ENCODE assay signal across 1 cellular context in the genomic region with DNA sequence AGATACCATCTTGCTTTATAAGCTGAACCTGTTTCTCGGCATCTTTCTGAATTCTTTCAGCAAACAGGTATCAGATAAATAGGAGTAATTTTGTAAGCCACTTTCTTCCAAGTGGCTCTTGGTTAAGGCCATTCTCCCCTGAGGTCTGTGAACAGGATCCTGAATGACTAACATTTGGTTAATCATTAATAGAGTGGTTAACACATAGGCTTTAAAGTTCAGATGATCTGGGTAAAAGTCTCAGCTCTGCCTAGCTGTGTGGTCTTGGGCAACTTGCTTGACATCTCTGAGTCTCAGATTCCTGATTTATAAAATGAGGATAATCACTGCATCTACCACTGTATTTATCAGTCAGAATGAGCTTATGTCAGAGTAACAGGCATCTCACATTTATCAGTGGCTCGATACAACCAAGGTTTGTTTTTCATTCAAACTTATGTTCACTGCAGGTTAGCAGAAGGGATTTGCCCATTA.
TF ChIP-seq lines count a peak whose summit lies in the region.

No MANE protein-coding gene starts in this region.

TF ChIP-seq in HepG2, 621 proteins besides CTCF, POLR2A, EP300 and RAD21 (continued from another document):
- TF ChIP-seq, protein P1, sequence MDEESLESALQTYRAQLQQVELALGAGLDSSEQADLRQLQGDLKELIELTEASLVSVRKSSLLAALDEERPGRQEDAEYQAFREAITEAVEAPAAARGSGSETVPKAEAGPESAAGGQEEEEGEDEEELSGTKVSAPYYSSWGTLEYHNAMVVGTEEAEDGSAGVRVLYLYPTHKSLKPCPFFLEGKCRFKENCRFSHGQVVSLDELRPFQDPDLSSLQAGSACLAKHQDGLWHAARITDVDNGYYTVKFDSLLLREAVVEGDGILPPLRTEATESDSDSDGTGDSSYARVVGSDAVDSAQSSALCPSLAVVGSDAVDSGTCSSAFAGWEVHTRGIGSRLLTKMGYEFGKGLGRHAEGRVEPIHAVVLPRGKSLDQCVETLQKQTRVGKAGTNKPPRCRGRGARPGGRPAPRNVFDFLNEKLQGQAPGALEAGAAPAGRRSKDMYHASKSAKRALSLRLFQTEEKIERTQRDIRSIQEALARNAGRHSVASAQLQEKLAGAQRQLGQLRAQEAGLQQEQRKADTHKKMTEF (CRISPR knock-in tag; IDR thresholded peaks at IDR 0.05) = peak; percentile 47
- peak; percentile 83; the same call in 1 of the 2 replicates for TF ChIP-seq HNRNPUL1 (IDR thresholded peaks at IDR 0.05; ENCODE audit: low read depth, low read length)
- no peak for TF ChIP-seq REL (CRISPR knock-in tag; conservative IDR thresholded peaks at IDR 0.05)
- peak; percentile 19; the same call in 1 of the 2 replicates for TF ChIP-seq ZNF331 (CRISPR knock-in tag; IDR thresholded peaks at IDR 0.05)
- TF ChIP-seq, protein P2, sequence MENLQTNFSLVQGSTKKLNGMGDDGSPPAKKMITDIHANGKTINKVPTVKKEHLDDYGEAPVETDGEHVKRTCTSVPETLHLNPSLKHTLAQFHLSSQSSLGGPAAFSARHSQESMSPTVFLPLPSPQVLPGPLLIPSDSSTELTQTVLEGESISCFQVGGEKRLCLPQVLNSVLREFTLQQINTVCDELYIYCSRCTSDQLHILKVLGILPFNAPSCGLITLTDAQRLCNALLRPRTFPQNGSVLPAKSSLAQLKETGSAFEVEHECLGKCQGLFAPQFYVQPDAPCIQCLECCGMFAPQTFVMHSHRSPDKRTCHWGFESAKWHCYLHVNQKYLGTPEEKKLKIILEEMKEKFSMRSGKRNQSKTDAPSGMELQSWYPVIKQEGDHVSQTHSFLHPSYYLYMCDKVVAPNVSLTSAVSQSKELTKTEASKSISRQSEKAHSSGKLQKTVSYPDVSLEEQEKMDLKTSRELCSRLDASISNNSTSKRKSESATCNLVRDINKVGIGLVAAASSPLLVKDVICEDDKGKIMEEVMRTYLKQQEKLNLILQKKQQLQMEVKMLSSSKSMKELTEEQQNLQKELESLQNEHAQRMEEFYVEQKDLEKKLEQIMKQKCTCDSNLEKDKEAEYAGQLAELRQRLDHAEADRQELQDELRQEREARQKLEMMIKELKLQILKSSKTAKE (CRISPR knock-in tag; IDR thresholded peaks at IDR 0.05; ENCODE audit: borderline replicate concordance) = 0 out of 2 replicates have a peak, but pooled peaks have one; percentile 29
- TF ChIP-seq ZNF589 (CRISPR knock-in tag; conservative IDR thresholded peaks at IDR 0.05) = no peak
- TF ChIP-seq, protein P3, sequence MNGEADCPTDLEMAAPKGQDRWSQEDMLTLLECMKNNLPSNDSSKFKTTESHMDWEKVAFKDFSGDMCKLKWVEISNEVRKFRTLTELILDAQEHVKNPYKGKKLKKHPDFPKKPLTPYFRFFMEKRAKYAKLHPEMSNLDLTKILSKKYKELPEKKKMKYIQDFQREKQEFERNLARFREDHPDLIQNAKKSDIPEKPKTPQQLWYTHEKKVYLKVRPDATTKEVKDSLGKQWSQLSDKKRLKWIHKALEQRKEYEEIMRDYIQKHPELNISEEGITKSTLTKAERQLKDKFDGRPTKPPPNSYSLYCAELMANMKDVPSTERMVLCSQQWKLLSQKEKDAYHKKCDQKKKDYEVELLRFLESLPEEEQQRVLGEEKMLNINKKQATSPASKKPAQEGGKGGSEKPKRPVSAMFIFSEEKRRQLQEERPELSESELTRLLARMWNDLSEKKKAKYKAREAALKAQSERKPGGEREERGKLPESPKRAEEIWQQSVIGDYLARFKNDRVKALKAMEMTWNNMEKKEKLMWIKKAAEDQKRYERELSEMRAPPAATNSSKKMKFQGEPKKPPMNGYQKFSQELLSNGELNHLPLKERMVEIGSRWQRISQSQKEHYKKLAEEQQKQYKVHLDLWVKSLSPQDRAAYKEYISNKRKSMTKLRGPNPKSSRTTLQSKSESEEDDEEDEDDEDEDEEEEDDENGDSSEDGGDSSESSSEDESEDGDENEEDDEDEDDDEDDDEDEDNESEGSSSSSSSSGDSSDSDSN (CRISPR knock-in tag; IDR thresholded peaks at IDR 0.05) = no peak
- TF ChIP-seq POGZ (CRISPR knock-in tag; IDR thresholded peaks at IDR 0.05) = peak; percentile 35; the same call in 1 of the 2 replicates
- TF ChIP-seq ZNF768 (CRISPR knock-in tag; IDR thresholded peaks at IDR 0.05) = peak; percentile 95; the same call in 1 of the 2 replicates
TF ChIP-seq in HepG2: peak in this region for 24.
